Comparison of ENCODE assay signal across 8 cellular contexts in genomic region chr1:121185140-121185708, GRCh38. TPM values are rescaled to one million over a fixed set of nuclear protein-coding genes. Genes with fewer than 3 reads are reported as not detected.
A peak's percentile ranks its signal among the peaks of the same experiment; 100 is the strongest.
DNase-seq lines count a peak whose midpoint lies in the region; ATAC-seq, FAIRE-seq and TF ChIP-seq lines count a peak whose summit lies in the region.
"Not testable (repeated sequence)": the region's sequence is repeated elsewhere in the genome, so short reads cannot be mapped to it uniquely, and the experiment has no call there.

No MANE protein-coding gene starts in this region.

- not testable (repeated sequence) for H4K5ac ChIP-seq in IMR-90 (ENCODE audit: low read depth, low read length)

- no CpG with 5 or more reads among the region's 48 CpGs for WGBS in IMR-90 (ENCODE audit: extremely low coverage in 2 of 2, insufficient read length in 1 of 2), 2 experiments
- no CpG with 5 or more reads among the region's 48 CpGs for WGBS in thyroid gland, 2 donors

- H3K4me3 Mint-ChIP-seq in activated CD4-positive, alpha-beta T cell treated with anti-CD3 and anti-CD28 coated beads, Interleukin-2, amount 10 ng/mL, durations not matched to agents 7 days and 5 days = peak overlapping the region; percentile 95
- not testable (repeated sequence) for H3K4me3 Mint-ChIP-seq in neural progenitor cell

- H2BK120ac ChIP-seq in IMR-90 (ENCODE audit: low read depth, low read length) = not testable (repeated sequence)

- H2BK20ac ChIP-seq in IMR-90 (ENCODE audit: low read depth, low read length) = not testable (repeated sequence)

- H3K18ac ChIP-seq in IMR-90 (ENCODE audit: low read depth, low read length) = not testable (repeated sequence)

- H3K4ac ChIP-seq in IMR-90 (ENCODE audit: low read depth, low read length) = not testable (repeated sequence)

- H3K27ac ChIP-seq in IMR-90 (ENCODE audit: insufficient read depth, low read length) (peak overlapping the region; percentile 71), left ventricle myocardium inferior (replicated peaks) (peak overlapping the region; percentile 84), thyroid gland (peak overlapping the region in 1 of 3 donors; percentile 41)
- not testable (repeated sequence) for H3K27ac ChIP-seq in neural progenitor cell

- H3K27me3 ChIP-seq in GM06990 (replicated peaks; ENCODE audit: control insufficient read depth, insufficient read depth, low read length); IMR-90 (ENCODE audit: control insufficient read depth, insufficient read depth, low read length); bronchial epithelial cell (ENCODE audit: control insufficient read depth, insufficient read depth, low read length); left ventricle myocardium inferior (ENCODE audit: low read depth); neural progenitor cell; thyroid gland: not testable (repeated sequence)

- not testable (repeated sequence) for H3K9me3 ChIP-seq in IMR-90 (ENCODE audit: control insufficient read depth, insufficient read depth, low read length); left ventricle myocardium inferior (replicated peaks); neural progenitor cell (ENCODE audit: low read depth); thyroid gland

- not testable (repeated sequence) for H2AK5ac ChIP-seq in IMR-90 (ENCODE audit: low read depth, low read length)

- H3K9ac ChIP-seq in IMR-90 (ENCODE audit: low read depth, low read length); neural progenitor cell: not testable (repeated sequence)

- H3K56ac ChIP-seq in IMR-90 (ENCODE audit: extremely low read depth, insufficient read depth, low read length) = not testable (repeated sequence)

- BruUV-seq in IMR-90 (replicated peaks; lab: Mats Ljungman, UMichigan) = not testable (repeated sequence)

- not testable (repeated sequence) for H3K36me3 Mint-ChIP-seq in activated CD4-positive, alpha-beta T cell treated with anti-CD3 and anti-CD28 coated beads, Interleukin-2, amount 10 ng/mL, durations not matched to agents 7 days and 5 days (ENCODE audit: low read depth); neural progenitor cell

- not testable (repeated sequence) for H3K4me2 ChIP-seq in IMR-90 (ENCODE audit: low read depth, low read length); neural progenitor cell

- not testable (repeated sequence) for H3K4me1 Mint-ChIP-seq in activated CD4-positive, alpha-beta T cell treated with anti-CD3 and anti-CD28 coated beads, Interleukin-2, amount 10 ng/mL, durations not matched to agents 7 days and 5 days; neural progenitor cell

- not testable (repeated sequence) for H3K4me1 ChIP-seq in IMR-90 (ENCODE audit: control insufficient read depth, insufficient read depth, low read length); left ventricle myocardium inferior; neural progenitor cell; thyroid gland

- ATAC-seq in IMR-90 (ENCODE audit: low read depth) = peak; percentile 32

- not testable (repeated sequence) for H3K79me2 ChIP-seq in neural progenitor cell (ENCODE audit: low read depth)

- not testable (repeated sequence) for TF ChIP-seq CTCF in GM06990 (IDR thresholded peaks at IDR 0.05; ENCODE audit: insufficient read depth, low read length, poor library complexity, severe bottlenecking); IMR-90 (conservative IDR thresholded peaks at IDR 0.05; ENCODE audit: low read depth, low read length); bronchial epithelial cell (IDR thresholded peaks at IDR 0.05; ENCODE audit: insufficient read depth, low read length, severe bottlenecking); left ventricle myocardium inferior (IDR thresholded peaks at IDR 0.05; ENCODE audit: borderline replicate concordance); neural progenitor cell (IDR thresholded peaks at IDR 0.05); thyroid gland (IDR thresholded peaks at IDR 0.05)

- CTCF ChIA-PET in IMR-90 (lab: Yijun Ruan, JAX); activated CD4-positive, alpha-beta T cell treated with anti-CD3 and anti-CD28 coated beads, Interleukin-2, amount 10 ng/mL, durations not matched to agents 7 days and 5 days (lab: Charles Lee): not testable (repeated sequence)

- H2BK15ac ChIP-seq in IMR-90 (ENCODE audit: low read depth, low read length) = not testable (repeated sequence)

- H3K14ac ChIP-seq in IMR-90 (replicated peaks; ENCODE audit: low read depth, low read length) = not testable (repeated sequence)

- H3F3A ChIP-seq in neural progenitor cell (ENCODE audit: low read depth) = not testable (repeated sequence)

- H3K4me3 ChIP-seq in GM06990 (replicated peaks; ENCODE audit: low read depth, low read length) (peak overlapping the region; percentile 57), IMR-90 (ENCODE audit: insufficient read depth, low read depth, low read length) (peak overlapping the region; percentile 57), bronchial epithelial cell (ENCODE audit: low read depth, low read length) (peak overlapping the region; percentile 30), left ventricle myocardium inferior (peak overlapping the region; percentile 68), neural progenitor cell (peak overlapping the region; percentile 43), thyroid gland (replicated peaks in 1 of 3) (peak overlapping the region in 2 of 3 donors; percentile 17 to 31)

- in situ Hi-C loops in IMR-90 (cut with MboI; ENCODE audit: low sequenced_read_pairs) = not testable (repeated sequence)

- not testable (repeated sequence) for H4K8ac ChIP-seq in IMR-90 (ENCODE audit: low read depth in 2 of 2, low read length in 2 of 2)

- H2AFZ ChIP-seq in IMR-90 (replicated peaks; ENCODE audit: low read length, poor library complexity); neural progenitor cell (replicated peaks): not testable (repeated sequence)

- H2BK5ac ChIP-seq in IMR-90 (ENCODE audit: low read depth, low read length, poor library complexity, severe bottlenecking) = not testable (repeated sequence)

- not testable (repeated sequence) for H4K20me1 ChIP-seq in IMR-90 (ENCODE audit: insufficient read depth, low read length); neural progenitor cell (ENCODE audit: low read depth)

- not testable (repeated sequence) for H3K9me1 ChIP-seq in IMR-90 (ENCODE audit: insufficient read depth, low read length)

- not testable (repeated sequence) for H4K91ac ChIP-seq in IMR-90 (ENCODE audit: insufficient read depth, low read depth, low read length)

- FAIRE-seq in H54 (lab: Jason Lieb, UNC) = peak; percentile 98
- FAIRE-seq in bronchial epithelial cell (lab: Jason Lieb, UNC) = not testable (repeated sequence)

- H3K27me3 Mint-ChIP-seq in activated CD4-positive, alpha-beta T cell treated with anti-CD3 and anti-CD28 coated beads, Interleukin-2, amount 10 ng/mL, durations not matched to agents 7 days and 5 days; neural progenitor cell (ENCODE audit: insufficient read depth, low read depth): not testable (repeated sequence)

- not testable (repeated sequence) for TF ChIP-seq RAD21 in IMR-90 (IDR thresholded peaks at IDR 0.05; ENCODE audit: low read length)

- H3K9me3 Mint-ChIP-seq in activated CD4-positive, alpha-beta T cell treated with anti-CD3 and anti-CD28 coated beads, Interleukin-2, amount 10 ng/mL, durations not matched to agents 7 days and 5 days; neural progenitor cell: not testable (repeated sequence)

- dilution Hi-C loops in IMR-90 (cut with HindIII; ENCODE audit: low sequenced_read_pairs, unreplicated experiment) = not testable (repeated sequence)

- intact Hi-C loops in IMR-90 (cut with micrococcal nuclease); left ventricle myocardium inferior (cut with micrococcal nuclease); thyroid gland (cut with DNase I): not testable (repeated sequence)

- H2AK9ac ChIP-seq in IMR-90 (replicated peaks; ENCODE audit: low read depth, low read length, poor library complexity) = not testable (repeated sequence)

- not testable (repeated sequence) for H3K79me1 ChIP-seq in IMR-90 (ENCODE audit: low read depth in 1 of 2, low read length in 2 of 2)

- H3K36me3 ChIP-seq in GM06990 (ENCODE audit: control insufficient read depth, insufficient read depth, low read length); IMR-90 (ENCODE audit: control insufficient read depth, insufficient read depth, low read length); bronchial epithelial cell (ENCODE audit: control insufficient read depth, insufficient read depth, low read length); left ventricle myocardium inferior; neural progenitor cell; thyroid gland: not testable (repeated sequence)

- DNase-seq in GM06990 (ENCODE audit: extremely low read depth, insufficient read length); H54 (ENCODE audit: insufficient read length, low spot score); IMR-90; activated CD4-positive, alpha-beta T cell treated with anti-CD3 and anti-CD28 coated beads, Interleukin-2, amount 10 ng/mL, durations not matched to agents 7 days and 5 days; bronchial epithelial cell (ENCODE audit: low read depth); neural progenitor cell (ENCODE audit: low spot score): not testable (repeated sequence)
- DNase-seq in left ventricle myocardium inferior (peak; percentile 16), thyroid gland (peak; percentile 5 to 8)

- not testable (repeated sequence) for H3K27ac Mint-ChIP-seq in activated CD4-positive, alpha-beta T cell treated with anti-CD3 and anti-CD28 coated beads, Interleukin-2, amount 10 ng/mL, durations not matched to agents 7 days and 5 days; neural progenitor cell

- not testable (repeated sequence) for H3K23ac ChIP-seq in IMR-90 (ENCODE audit: low read depth, low read length)

- POLR2A ChIA-PET in IMR-90 (lab: Charles Lee; ENCODE audit: unreplicated experiment); activated CD4-positive, alpha-beta T cell treated with anti-CD3 and anti-CD28 coated beads, Interleukin-2, amount 10 ng/mL, durations not matched to agents 7 days and 5 days (lab: Charles Lee): not testable (repeated sequence)

- not testable (repeated sequence) for TF ChIP-seq POLR2A in H54 (IDR thresholded peaks at IDR 0.05; ENCODE audit: low read depth, low read length); IMR-90 (IDR thresholded peaks at IDR 0.05; ENCODE audit: low read depth, low read length); thyroid gland (IDR thresholded peaks at IDR 0.05)

RNA-seq across cellular contexts. Expression of gene SRGAP2C, which starts 0.4 kb away (rescaled TPM):
- total RNA-seq in IMR-90 (2012; rRNA removed) (12.7 and 13.9 TPM in 2 replicates), bronchial epithelial cell (8.3 and 11.6 TPM in 2 replicates), left ventricle myocardium inferior (12.4 TPM), neural progenitor cell (ENCODE audit: low replicate concordance) (20.4 and 26.8 TPM in 2 replicates), thyroid gland (10 to 100 TPM in 2 of 4 donors, 1 to 10 TPM in 2; 7.8 to 22.7 (median 11.6) TPM)
- 4.0 and 5.6 TPM in 2 replicates for polyA plus RNA-seq in IMR-90 (2012; rRNA removed)
- 0.99 and 2.3 TPM in 2 replicates for polyA plus RNA-seq in IMR-90 (2012; cell fraction: cytosol; rRNA removed)
- polyA plus RNA-seq in IMR-90 (2012; cell fraction: nucleus; rRNA removed; ENCODE audit: low replicate concordance) = 2.1 and 9.8 TPM in 2 replicates
- total RNA-seq in activated CD4-positive, alpha-beta T cell treated with anti-CD3 and anti-CD28 coated beads, Interleukin-2, amount 10 ng/mL, durations not matched to agents 7 days and 5 days = 10 to 100 TPM; 27.4 to 29.6 TPM

RNA-seq across cellular contexts. Expression of gene FAM72B, which starts 1.1 kb away (rescaled TPM):
- total RNA-seq in IMR-90 (2012; rRNA removed) (1.6 and 2.8 TPM in 2 replicates), bronchial epithelial cell (0.13 TPM in 1 of 2 replicates, not detected in the other), left ventricle myocardium inferior (not detected), neural progenitor cell (ENCODE audit: low replicate concordance) (36.9 and 48.4 TPM in 2 replicates), thyroid gland (under 1 TPM in 2 of 4 donors, not detected in 2; 0.42 to 0.54 TPM)
- 2.2 and 3.4 TPM in 2 replicates for polyA plus RNA-seq in IMR-90 (2012; rRNA removed)
- 0.59 and 1.5 TPM in 2 replicates for polyA plus RNA-seq in IMR-90 (2012; cell fraction: cytosol; rRNA removed)
- polyA plus RNA-seq in IMR-90 (2012; cell fraction: nucleus; rRNA removed; ENCODE audit: low replicate concordance) = 0.67 and 9.8 TPM in 2 replicates
- 10 to 100 TPM; 22.9 to 25.6 TPM for total RNA-seq in activated CD4-positive, alpha-beta T cell treated with anti-CD3 and anti-CD28 coated beads, Interleukin-2, amount 10 ng/mL, durations not matched to agents 7 days and 5 days
